In the genomic region with DNA sequence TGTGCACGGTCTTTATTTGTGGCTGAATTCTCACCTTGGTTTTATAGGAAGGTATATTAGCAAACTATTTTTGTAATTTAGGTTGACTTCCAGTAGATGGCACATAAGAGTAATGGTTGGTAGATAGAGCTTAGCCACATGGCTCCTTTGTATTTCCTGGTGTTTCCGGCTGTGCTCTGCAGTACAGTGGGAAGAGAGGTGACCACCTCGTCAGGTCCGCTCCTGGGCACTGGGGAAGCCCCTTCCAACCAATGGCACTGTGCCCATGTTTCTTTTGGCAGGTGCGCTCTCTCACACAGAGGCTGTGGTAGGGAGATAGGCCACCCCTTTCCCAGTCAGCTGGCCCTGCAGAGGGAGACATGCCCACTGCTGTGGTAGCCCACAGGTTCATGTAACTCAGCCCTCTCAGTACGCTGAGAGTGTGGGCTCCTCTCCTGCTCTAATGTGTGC, we compare ENCODE assay signal across 9 cellular contexts.
DNase-seq lines count a peak whose midpoint lies in the region; ATAC-seq and FAIRE-seq lines count a peak whose summit lies in the region.
"Had no signal": no experiment of that assay in that cellular context is flagged by ENCODE, and none has a peak within 500 bp of the region (broad histone marks: within the 10 kb centered on the region; RNA-seq: fewer than 3 reads in every experiment).

No MANE protein-coding gene starts in this region.

- no peaks in the 10 kb centered on the region for H3K4me1 ChIP-seq in mesendoderm (ENCODE audit: control insufficient read depth, low read depth, low read length)
- no peaks in the 10 kb centered on the region for H3K4me1 ChIP-seq in small intestine (ENCODE audit: control insufficient read depth in 2 of 2, insufficient read depth in 1 of 2, low read depth in 1 of 2, low read length in 1 of 2)

- FAIRE-seq in small intestine (lab: Jason Lieb, UNC), result no peak

- no CpG with 5 or more reads among the region's 6 CpGs for WGBS in mesendoderm (ENCODE audit: extremely low coverage, insufficient coverage, low lambda C conversion rate)
- WGBS in small intestine, 3 donors, result 54 to 96% (median 91%) methylated on average over 6 of the region's 6 CpGs

- peaks cover 11% of the 10 kb centered on the region for H3K4me1 Mint-ChIP-seq in activated T-cell treated with anti-CD3 and anti-CD28 coated beads, Interleukin-2, amount 50 U/mL, for 4 hours (ENCODE audit: low read depth)

- H2BK15ac ChIP-seq in mesendoderm (replicated peaks; ENCODE audit: low read depth), result no peak overlapping the region

- no peaks in the 10 kb centered on the region for H3K27me3 ChIP-seq in mesendoderm (ENCODE audit: insufficient read depth, low read length, poor library complexity)
- no peaks in the 10 kb centered on the region for H3K27me3 ChIP-seq in small intestine (ENCODE audit: control insufficient read depth in 2 of 2, insufficient read depth in 2 of 2, low read length in 2 of 2)

- no peaks in the 10 kb centered on the region for H3K36me3 Mint-ChIP-seq in activated T-cell treated with anti-CD3 and anti-CD28 coated beads, Interleukin-2, amount 50 U/mL, for 4 hours (ENCODE audit: insufficient read depth)

- H3K79me1 ChIP-seq in mesendoderm (ENCODE audit: low read length), result no peaks in the 10 kb centered on the region

- no peak overlapping the region for H4K8ac ChIP-seq in mesendoderm (ENCODE audit: low read depth, low read length)

- H3K4me3 ChIP-seq in mesendoderm (ENCODE audit: low read length) (no peak overlapping the region), small intestine (ENCODE audit: low read depth in 1 of 2, low read length in 2 of 2) (no peak overlapping the region)
- H3K4me3 ChIP-seq: thoracic aorta had no signal

- peak overlapping the region; percentile 68 for H3K56ac ChIP-seq in mesendoderm (ENCODE audit: low read length)

- H2BK5ac ChIP-seq in mesendoderm (ENCODE audit: low read length), result no peak overlapping the region

- H3K4ac ChIP-seq in mesendoderm (ENCODE audit: low read depth, low read length), result no peak overlapping the region

- H3K9ac ChIP-seq in mesendoderm (ENCODE audit: low read length), result no peak overlapping the region

- ATAC-seq in HG03159 (IDR thresholded peaks at IDR 0.05; ENCODE audit: unreplicated experiment) (peak; percentile 62), HG03095 (IDR thresholded peaks at IDR 0.05; ENCODE audit: unreplicated experiment) (no peak)
- ATAC-seq in activated T-cell treated with anti-CD3 and anti-CD28 coated beads, Interleukin-2, amount 50 U/mL, for 4 hours, result peak; percentile 48 to 86

- no peak overlapping the region for H3K18ac ChIP-seq in mesendoderm (ENCODE audit: low read length)

- H3K4me2 ChIP-seq in mesendoderm (ENCODE audit: low read length), result no peak overlapping the region

- no peaks in the 10 kb centered on the region for H3K9me3 ChIP-seq in small intestine (ENCODE audit: control insufficient read depth, low read depth)
- H3K9me3 ChIP-seq: thoracic aorta had no signal

- H3K27ac ChIP-seq in mesendoderm (ENCODE audit: low read depth, low read length), result no peak overlapping the region
- no peak overlapping the region for H3K27ac ChIP-seq in small intestine (ENCODE audit: low read depth in 1 of 2, low read length in 1 of 2)
- H3K27ac ChIP-seq: thoracic aorta had no signal

- H3K23ac ChIP-seq in mesendoderm (ENCODE audit: low read length), result no peak overlapping the region

- peaks cover 24% of the 10 kb centered on the region for H3K9me3 Mint-ChIP-seq in activated T-cell treated with anti-CD3 and anti-CD28 coated beads, Interleukin-2, amount 50 U/mL, for 4 hours

- DNase-seq in ELR (ENCODE audit: low read depth) (peak; percentile 47), mesendoderm (peak; percentile 78), NCI-H146 (lab: John Stamatoyannopoulos, UW) (no peak), small intestine (no peak), NCI-H446 (lab: John Stamatoyannopoulos, UW) (no peak)
- no peak for DNase-seq in activated T-cell treated with anti-CD3 and anti-CD28 coated beads, Interleukin-2, amount 50 U/mL, for 4 hours

- H3K4me3 Mint-ChIP-seq in activated T-cell treated with anti-CD3 and anti-CD28 coated beads, Interleukin-2, amount 50 U/mL, for 4 hours, result no peak overlapping the region

- no peak overlapping the region for H2BK120ac ChIP-seq in mesendoderm (ENCODE audit: low read depth, low read length)

- H3K79me2 ChIP-seq in mesendoderm (ENCODE audit: control insufficient read depth, insufficient read depth, low read length), result no peaks in the 10 kb centered on the region

- H3K36me3 ChIP-seq in mesendoderm (ENCODE audit: control insufficient read depth, insufficient read depth, low read length) (no peaks in the 10 kb centered on the region), small intestine (ENCODE audit: control insufficient read depth in 2 of 2, insufficient read depth in 2 of 2, low read length in 2 of 2) (no peaks in the 10 kb centered on the region)
- H3K36me3 ChIP-seq: thoracic aorta had no signal

- peaks cover 2% of the 10 kb centered on the region for H3K27me3 Mint-ChIP-seq in activated T-cell treated with anti-CD3 and anti-CD28 coated beads, Interleukin-2, amount 50 U/mL, for 4 hours (ENCODE audit: low read depth)

- H4K5ac ChIP-seq in mesendoderm (ENCODE audit: low read length), result no peak overlapping the region

- H2AK5ac ChIP-seq in mesendoderm (ENCODE audit: low read length), result no peak overlapping the region

Comparison
In these comparisons a context has a peak if more than half of its experiments do, and no peak if none do; other contexts are left out.
1. DNase-seq: peak in ELR (single experiment) and mesendoderm (single experiment); none in activated T-cell treated with anti-CD3 and anti-CD28 coated beads, Interleukin-2, amount 50 U/mL, for 4 hours (single experiment), NCI-H146 (single experiment), small intestine (single experiment) and NCI-H446 (0 of 2).